In the genomic region with DNA sequence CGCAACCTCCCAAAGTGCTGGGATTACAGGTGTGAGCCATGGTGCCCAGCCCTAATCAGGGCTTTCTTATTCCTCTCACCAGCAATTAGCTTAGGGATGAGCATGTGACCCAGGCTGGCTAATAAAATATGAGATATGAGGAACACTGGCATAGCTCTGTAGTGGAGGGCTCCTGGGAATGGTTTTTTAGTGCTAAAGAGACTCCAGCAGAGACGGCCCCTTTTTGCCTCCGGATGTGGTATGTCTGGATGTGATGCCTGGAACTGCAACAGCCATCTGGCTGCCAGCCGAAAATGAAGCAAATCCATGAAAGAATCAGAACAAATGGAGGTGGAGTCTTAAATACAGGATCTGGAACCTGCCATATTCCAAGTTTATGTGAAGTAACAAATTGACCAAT, we compare ENCODE assay signal across 17 cellular contexts.
DNase-seq lines count a peak whose midpoint lies in the region; ATAC-seq and TF ChIP-seq lines count a peak whose summit lies in the region.
"Had no signal": no experiment of that assay in that cellular context is flagged by ENCODE, and none has a peak within 500 bp of the region (broad histone marks: within the 10 kb centered on the region; RNA-seq: fewer than 3 reads in every experiment).

No MANE protein-coding gene starts in this region.

- TF ChIP-seq CTCF in astrocyte of the spinal cord (IDR thresholded peaks at IDR 0.05; ENCODE audit: low read depth, low read length) (no peak), hepatocyte (IDR thresholded peaks at IDR 0.05; ENCODE audit: poor library complexity) (no peak), gastroesophageal sphincter (IDR thresholded peaks at IDR 0.05) (no peak)

- H3K4me2 ChIP-seq in hepatocyte = no peak overlapping the region

- DNase-seq in AG08395 (ENCODE audit: low spot score) = peak; percentile 66
- DNase-seq in astrocyte of the spinal cord (ENCODE audit: low read depth, low spot score) = peak; percentile 74
- DNase-seq in hepatocyte (ENCODE audit: low spot score) = peak; percentile 8
- no peak for DNase-seq in OCI-M1 (lab: John Stamatoyannopoulos, UW)
- no peak for DNase-seq in CD4-positive, alpha-beta memory T cell
- DNase-seq: cortex of kidney; foreskin melanocyte; immature natural killer cell; NCI-H1092 treated with DMSO at 0.1 percent for 48 hours; stimulated activated naive CD8-positive, alpha-beta T cell treated with anti-CD3 and anti-CD28 coated beads, Interleukin-15, amount 100 ng/mL, for 72 hours; SW 1271 had no signal

- POLR2A ChIA-PET in CD4-positive, alpha-beta memory T cell (lab: Charles Lee; ENCODE audit: partially characterized antibody) = no interaction called here

- H3K4me3 ChIP-seq in HUES48 (ENCODE audit: low read depth, low read length) (peak overlapping the region; percentile 33; the same call in 1 of the 2 replicates), astrocyte of the spinal cord (ENCODE audit: low read depth, low read length) (no peak overlapping the region), hepatocyte (no peak overlapping the region), gastroesophageal sphincter (no peak overlapping the region)
- no peak overlapping the region for H3K4me3 ChIP-seq in CD4-positive, alpha-beta memory T cell (ENCODE audit: low read length in 2 of 2)

- H3K79me2 ChIP-seq in hepatocyte = no peaks in the 10 kb centered on the region

- peaks cover 0 to 2% (median 0%) of the 10 kb centered on the region in 4 donors for H3K4me1 Mint-ChIP-seq in CD4-positive, alpha-beta memory T cell
- H3K4me1 Mint-ChIP-seq: immature natural killer cell; stimulated activated naive CD8-positive, alpha-beta T cell treated with anti-CD3 and anti-CD28 coated beads, Interleukin-15, amount 100 ng/mL, for 72 hours had no signal

- no peaks in the 10 kb centered on the region for H3K27me3 ChIP-seq in HUES48 (ENCODE audit: control insufficient read depth, insufficient read depth, low read length)
- H3K27me3 ChIP-seq in hepatocyte = no peaks in the 10 kb centered on the region
- no peaks in the 10 kb centered on the region for H3K27me3 ChIP-seq in gastroesophageal sphincter
- no peaks in the 10 kb centered on the region for H3K27me3 ChIP-seq in CD4-positive, alpha-beta memory T cell (ENCODE audit: insufficient read depth, low read length)

- intact Hi-C loops in CD4-positive, alpha-beta memory T cell (cut with micrococcal nuclease) = no loop called here

- no peak overlapping the region for H3K4me3 Mint-ChIP-seq in CD4-positive, alpha-beta memory T cell
- H3K4me3 Mint-ChIP-seq: immature natural killer cell; mesothelial cell of epicardium; stimulated activated naive CD8-positive, alpha-beta T cell treated with anti-CD3 and anti-CD28 coated beads, Interleukin-15, amount 100 ng/mL, for 72 hours had no signal

- peaks cover 0 to 5% of the 10 kb centered on the region in 2 donors for H3K27me3 Mint-ChIP-seq in CD4-positive, alpha-beta memory T cell

- in situ Hi-C loops in astrocyte of the spinal cord (cut with HindIII; ENCODE audit: low sequenced_read_pairs) = no loop called here

- peak overlapping the region; percentile 44 for H3K27ac ChIP-seq in HUES48 (ENCODE audit: low read depth, low read length)
- H3K27ac ChIP-seq in hepatocyte = no peak overlapping the region
- no peak overlapping the region for H3K27ac ChIP-seq in gastroesophageal sphincter
- no peak overlapping the region for H3K27ac ChIP-seq in CD4-positive, alpha-beta memory T cell (ENCODE audit: low read depth, low read length)

- H3K27ac Mint-ChIP-seq in CD4-positive, alpha-beta memory T cell = no peak overlapping the region
- H3K27ac Mint-ChIP-seq: immature natural killer cell, mesothelial cell of epicardium had no signal

- no peak overlapping the region for H2AFZ ChIP-seq in hepatocyte

- H4K20me1 ChIP-seq in hepatocyte (ENCODE audit: insufficient read depth, poor library complexity, severe bottlenecking) = no peaks in the 10 kb centered on the region

- H3K4me1 ChIP-seq in HUES48 (ENCODE audit: control insufficient read depth, insufficient read depth, low read length) (peaks cover 8% of the 10 kb centered on the region), hepatocyte (ENCODE audit: insufficient read depth) (no peaks in the 10 kb centered on the region), gastroesophageal sphincter (no peaks in the 10 kb centered on the region)
- H3K4me1 ChIP-seq in CD4-positive, alpha-beta memory T cell (ENCODE audit: insufficient read depth, low read length) = no peaks in the 10 kb centered on the region

- H3K9me3 ChIP-seq in HUES48 (ENCODE audit: control insufficient read depth, insufficient read depth, low read length) (no peaks in the 10 kb centered on the region), hepatocyte (ENCODE audit: low read depth) (no peaks in the 10 kb centered on the region), gastroesophageal sphincter (no peaks in the 10 kb centered on the region)
- H3K9me3 ChIP-seq in CD4-positive, alpha-beta memory T cell (ENCODE audit: control insufficient read depth in 1 of 2, low read length in 2 of 2) = no peaks in the 10 kb centered on the region

- no peaks in the 10 kb centered on the region for H3K9me3 Mint-ChIP-seq in CD4-positive, alpha-beta memory T cell
- H3K9me3 Mint-ChIP-seq: mesothelial cell of epicardium; stimulated activated naive CD8-positive, alpha-beta T cell treated with anti-CD3 and anti-CD28 coated beads, Interleukin-15, amount 100 ng/mL, for 72 hours had no signal

- CTCF ChIA-PET in CD4-positive, alpha-beta memory T cell (lab: Charles Lee; ENCODE audit: partially characterized antibody) = no interaction called here

- 63% methylated on average over 4 of the region's 4 CpGs for WGBS in hepatocyte (ENCODE audit: low lambda C conversion rate, missing lambda C conversion rate)
- 17 to 48% methylated on average over 1 to 3 of the region's 4 CpGs for WGBS in gastroesophageal sphincter (ENCODE audit: low coverage in 1 of 2), 2 donors

- no peak for TF ChIP-seq POLR2A in gastroesophageal sphincter (IDR thresholded peaks at IDR 0.05)

- no peak overlapping the region for H3K9ac ChIP-seq in HUES48 (ENCODE audit: low read depth, low read length)

- H3K36me3 ChIP-seq in HUES48 (ENCODE audit: control insufficient read depth, insufficient read depth, low read length) = no peaks in the 10 kb centered on the region
- no peaks in the 10 kb centered on the region for H3K36me3 ChIP-seq in hepatocyte (replicated peaks; ENCODE audit: insufficient read depth, low read depth)
- H3K36me3 ChIP-seq in gastroesophageal sphincter = no peaks in the 10 kb centered on the region
- H3K36me3 ChIP-seq in CD4-positive, alpha-beta memory T cell (ENCODE audit: insufficient read depth, low read length) = no peaks in the 10 kb centered on the region

- no peaks in the 10 kb centered on the region for H3K9me2 ChIP-seq in hepatocyte (replicated peaks; ENCODE audit: insufficient read depth)

- ATAC-seq in gastroesophageal sphincter = no peak
- ATAC-seq in GM21360 (IDR thresholded peaks at IDR 0.05; ENCODE audit: unreplicated experiment) = no peak
- ATAC-seq: activated CD4-positive, CD25-positive, alpha-beta regulatory T cell treated with anti-CD3 and anti-CD28 coated beads, Interleukin-2, amount 50 U/mL, for 24 hours; HepG2; stimulated activated naive CD8-positive, alpha-beta T cell treated with anti-CD3 and anti-CD28 coated beads, Interleukin-15, amount 100 ng/mL, for 72 hours had no signal

- H3K36me3 Mint-ChIP-seq in CD4-positive, alpha-beta memory T cell = no peaks in the 10 kb centered on the region
- H3K36me3 Mint-ChIP-seq: immature natural killer cell, mesothelial cell of epicardium had no signal

- no peak for TF ChIP-seq EP300 in gastroesophageal sphincter (IDR thresholded peaks at IDR 0.05)

Comparison
In these comparisons a context has a peak if more than half of its experiments do, and no peak if none do; other contexts are left out.
1. DNase-seq: peak in AG08395 (single experiment), astrocyte of the spinal cord (single experiment) and hepatocyte (single experiment); none in OCI-M1 (single experiment) and CD4-positive, alpha-beta memory T cell (0 of 5).